13 cellular contexts compared by ENCODE assay signal in the genomic region with DNA sequence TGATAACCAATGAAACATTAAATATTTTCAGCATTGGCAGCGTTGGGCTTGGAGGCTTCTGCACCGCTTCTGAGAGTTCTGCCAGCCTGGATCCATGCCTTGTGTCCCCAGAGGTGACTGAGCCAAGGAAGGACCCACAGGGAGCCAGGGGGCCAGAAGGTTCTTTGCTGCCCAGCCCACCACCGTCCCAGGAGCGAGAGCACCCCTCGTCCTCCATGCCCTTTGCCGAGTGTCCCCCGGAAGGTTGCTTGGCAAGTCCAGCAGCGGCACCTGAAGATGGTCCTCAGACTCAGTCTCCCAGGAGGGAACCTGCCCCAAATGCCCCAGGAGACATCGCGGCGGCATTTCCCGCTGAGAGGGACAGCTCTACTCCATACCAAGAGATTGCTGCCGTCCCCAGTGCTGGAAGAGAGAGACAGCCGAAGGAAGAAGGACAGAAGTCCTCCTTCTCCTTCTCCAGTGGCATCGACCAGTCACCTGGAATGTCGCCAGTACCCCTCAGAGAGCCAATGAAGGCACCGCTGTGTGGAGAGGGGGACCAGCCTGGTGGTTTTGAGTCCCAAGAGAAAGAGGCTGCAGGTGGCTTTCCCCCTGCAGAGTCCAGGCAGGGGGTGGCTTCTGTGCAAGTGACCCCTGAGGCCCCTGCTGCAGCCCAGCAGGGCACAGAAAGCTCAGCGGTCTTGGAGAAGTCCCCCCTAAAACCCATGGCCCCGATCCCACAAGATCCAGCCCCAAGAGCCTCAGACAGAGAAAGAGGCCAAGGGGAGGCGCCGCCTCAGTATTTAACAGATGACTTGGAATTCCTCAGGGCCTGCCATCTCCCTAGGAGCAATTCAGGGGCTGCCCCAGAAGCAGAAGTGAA.
A peak's percentile ranks its signal among the peaks of the same experiment; 100 is the strongest.
DNase-seq lines count a peak whose midpoint lies in the region; ATAC-seq and TF ChIP-seq lines count a peak whose summit lies in the region.
"Had no signal": no experiment of that assay in that cellular context is flagged by ENCODE, and none has a peak within 500 bp of the region (broad histone marks: within the 10 kb centered on the region; RNA-seq: fewer than 3 reads in every experiment).

No MANE protein-coding gene starts in this region.

- in situ Hi-C loops in Panc1 (cut with HindIII; ENCODE audit: low pct_unique_long_range_greater_than_20kb, low sequenced_read_pairs): no loop called here

- BruUV-seq in Panc1 (replicated peaks; lab: Mats Ljungman, UMichigan): no TSS peak

- no peaks in the 10 kb centered on the region for H3K36me3 ChIP-seq in H7 (replicated peaks; ENCODE audit: control insufficient read depth, insufficient read depth, low read length)
- H3K36me3 ChIP-seq in Panc1 (ENCODE audit: control insufficient read depth, insufficient read depth, low read length): no peaks in the 10 kb centered on the region
- H3K36me3 ChIP-seq: HAP-1 had no signal

- intact Hi-C loops in Panc1 (cut with micrococcal nuclease; ENCODE audit: unreplicated experiment) (no loop called here), sciatic nerve (cut with DNase I) (no loop called here)

- CTCF ChIA-PET in Panc1 (lab: Charles Lee): interaction anchor here (1.2 kb wide), 1 partner anchor 31 kb away, joined by 12 read pairs; no protein-coding TSS in a partner anchor

- H3K4me3 ChIP-seq in H7 (ENCODE audit: insufficient read depth, low read depth, low read length): no peak overlapping the region
- no peak overlapping the region for H3K4me3 ChIP-seq in Panc1 (ENCODE audit: low read depth in 2 of 2, low read length in 2 of 2)
- H3K4me3 ChIP-seq: HAP-1 had no signal

- H3K27ac ChIP-seq in Panc1 (ENCODE audit: low read length): peak overlapping the region; percentile 26; the same call in 1 of the 2 replicates
- H3K27ac ChIP-seq: HL-60 had no signal

- H3K9me3 ChIP-seq in Panc1 (ENCODE audit: control insufficient read depth, insufficient read depth, low read depth, low read length): no peaks in the 10 kb centered on the region
- H3K9me3 ChIP-seq: HAP-1 had no signal

- POLR2A ChIA-PET in Panc1 (lab: Charles Lee): no interaction called here

- H3K4me1 ChIP-seq in Panc1 (ENCODE audit: control insufficient read depth, insufficient read depth, low read length): peaks cover 8% of the 10 kb centered on the region; the same call in 1 of the 2 replicates
- H3K4me1 ChIP-seq: HAP-1 had no signal

- TF ChIP-seq CTCF in Panc1 (IDR thresholded peaks at IDR 0.05): no peak

- ATAC-seq in Panc1: no peak
- ATAC-seq in sciatic nerve: no peak
- ATAC-seq in esophagus mucosa: no peak
- ATAC-seq: CD8-positive, alpha-beta T cell had no signal

- no peaks in the 10 kb centered on the region for H3K27me3 ChIP-seq in H7 (ENCODE audit: control insufficient read depth, insufficient read depth, low read length)
- H3K27me3 ChIP-seq in Panc1 (ENCODE audit: control insufficient read depth, insufficient read depth, low read length): no peaks in the 10 kb centered on the region

- DNase-seq in H7 (peak; percentile 62), Panc1 (ENCODE audit: low read depth, low spot score) (no peak), sciatic nerve (ENCODE audit: low spot score) (peak; percentile 50), Ammon's horn (ENCODE audit: low spot score) (no peak), inferior parietal cortex (ENCODE audit: extremely low spot score) (no peak)
- DNase-seq: ACHN; Calu3; CD8-positive, alpha-beta T cell; DMS79 treated with DMSO at 0.1 percent for 48 hours; GF-D8 had no signal

Comparison
In these comparisons a context has a peak if more than half of its experiments do, and no peak if none do; other contexts are left out.
1. DNase-seq: peak in H7 (single experiment) and sciatic nerve (single experiment); none in Panc1 (single experiment), Ammon's horn (single experiment) and inferior parietal cortex (single experiment).